ENCODE assay signal across 1 cellular context in the genomic region with DNA sequence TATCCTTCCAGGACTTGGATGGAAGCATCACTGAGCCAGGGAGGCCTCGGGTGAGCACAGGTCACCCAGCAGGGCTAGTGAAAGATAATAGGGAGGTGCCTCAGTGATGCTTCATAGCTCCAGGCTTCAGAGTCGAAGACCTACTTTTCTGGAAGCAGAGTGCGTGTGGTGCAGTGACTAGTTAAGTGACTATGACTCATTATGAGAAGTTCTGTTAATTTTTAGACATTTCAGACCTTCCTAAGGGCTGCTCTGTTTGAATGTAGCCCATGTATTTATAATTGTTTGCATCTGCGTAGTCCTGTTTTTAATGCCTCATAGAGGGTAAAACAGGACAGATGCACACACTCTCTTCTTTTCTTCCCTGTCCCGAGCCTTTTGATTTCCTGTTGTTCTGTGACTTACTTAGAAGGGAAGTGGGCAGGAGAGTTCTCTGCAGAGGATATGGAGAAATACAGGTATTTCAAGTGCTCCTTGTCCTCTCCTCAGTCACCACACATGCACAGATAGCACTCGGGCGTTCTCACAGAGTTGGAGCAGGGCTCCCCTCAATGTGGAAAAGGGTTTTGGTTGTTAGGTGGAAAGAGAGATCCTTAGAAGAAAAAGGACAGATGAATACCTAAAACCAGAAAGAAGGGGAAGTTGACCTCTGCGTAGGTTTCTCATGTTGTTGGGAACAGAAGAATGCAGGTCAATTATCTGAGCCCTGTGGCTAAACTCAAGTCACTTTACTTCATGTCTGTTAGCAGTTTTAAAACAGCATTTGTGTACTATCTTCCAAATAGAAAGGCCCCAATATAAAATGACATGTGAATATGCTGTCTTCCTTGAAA.
TF ChIP-seq lines count a peak whose summit lies in the region.

No MANE protein-coding gene starts in this region.

TF ChIP-seq in GM23338, 12 proteins besides CTCF, POLR2A, EP300 and RAD21:
- TF ChIP-seq, protein P1, sequence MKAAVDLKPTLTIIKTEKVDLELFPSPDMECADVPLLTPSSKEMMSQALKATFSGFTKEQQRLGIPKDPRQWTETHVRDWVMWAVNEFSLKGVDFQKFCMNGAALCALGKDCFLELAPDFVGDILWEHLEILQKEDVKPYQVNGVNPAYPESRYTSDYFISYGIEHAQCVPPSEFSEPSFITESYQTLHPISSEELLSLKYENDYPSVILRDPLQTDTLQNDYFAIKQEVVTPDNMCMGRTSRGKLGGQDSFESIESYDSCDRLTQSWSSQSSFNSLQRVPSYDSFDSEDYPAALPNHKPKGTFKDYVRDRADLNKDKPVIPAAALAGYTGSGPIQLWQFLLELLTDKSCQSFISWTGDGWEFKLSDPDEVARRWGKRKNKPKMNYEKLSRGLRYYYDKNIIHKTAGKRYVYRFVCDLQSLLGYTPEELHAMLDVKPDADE (IDR thresholded peaks at IDR 0.05), result no peak
- TF ChIP-seq POLR2AphosphoS5 (IDR thresholded peaks at IDR 0.05; ENCODE audit: low read depth) (no peak), STAT1 (IDR thresholded peaks at IDR 0.05; ENCODE audit: unreplicated experiment) (no peak), EZH2 (IDR thresholded peaks at IDR 0.05; ENCODE audit: low read depth, unreplicated experiment) (no peak), NANOG (IDR thresholded peaks at IDR 0.05; ENCODE audit: borderline replicate concordance) (no peak), CREB1 (CRISPR knock-in tag; IDR thresholded peaks at IDR 0.05; ENCODE audit: low read depth) (no peak), JUNB (IDR thresholded peaks at IDR 0.05; ENCODE audit: unreplicated experiment) (no peak), EZH2phosphoT487 (IDR thresholded peaks at IDR 0.05; ENCODE audit: unreplicated experiment) (no peak), ZNF331 (CRISPR knock-in tag; IDR thresholded peaks at IDR 0.05; ENCODE audit: low read depth) (no peak), ZNF114 (CRISPR knock-in tag; IDR thresholded peaks at IDR 0.05) (no peak)
- TF ChIP-seq, protein P2, sequence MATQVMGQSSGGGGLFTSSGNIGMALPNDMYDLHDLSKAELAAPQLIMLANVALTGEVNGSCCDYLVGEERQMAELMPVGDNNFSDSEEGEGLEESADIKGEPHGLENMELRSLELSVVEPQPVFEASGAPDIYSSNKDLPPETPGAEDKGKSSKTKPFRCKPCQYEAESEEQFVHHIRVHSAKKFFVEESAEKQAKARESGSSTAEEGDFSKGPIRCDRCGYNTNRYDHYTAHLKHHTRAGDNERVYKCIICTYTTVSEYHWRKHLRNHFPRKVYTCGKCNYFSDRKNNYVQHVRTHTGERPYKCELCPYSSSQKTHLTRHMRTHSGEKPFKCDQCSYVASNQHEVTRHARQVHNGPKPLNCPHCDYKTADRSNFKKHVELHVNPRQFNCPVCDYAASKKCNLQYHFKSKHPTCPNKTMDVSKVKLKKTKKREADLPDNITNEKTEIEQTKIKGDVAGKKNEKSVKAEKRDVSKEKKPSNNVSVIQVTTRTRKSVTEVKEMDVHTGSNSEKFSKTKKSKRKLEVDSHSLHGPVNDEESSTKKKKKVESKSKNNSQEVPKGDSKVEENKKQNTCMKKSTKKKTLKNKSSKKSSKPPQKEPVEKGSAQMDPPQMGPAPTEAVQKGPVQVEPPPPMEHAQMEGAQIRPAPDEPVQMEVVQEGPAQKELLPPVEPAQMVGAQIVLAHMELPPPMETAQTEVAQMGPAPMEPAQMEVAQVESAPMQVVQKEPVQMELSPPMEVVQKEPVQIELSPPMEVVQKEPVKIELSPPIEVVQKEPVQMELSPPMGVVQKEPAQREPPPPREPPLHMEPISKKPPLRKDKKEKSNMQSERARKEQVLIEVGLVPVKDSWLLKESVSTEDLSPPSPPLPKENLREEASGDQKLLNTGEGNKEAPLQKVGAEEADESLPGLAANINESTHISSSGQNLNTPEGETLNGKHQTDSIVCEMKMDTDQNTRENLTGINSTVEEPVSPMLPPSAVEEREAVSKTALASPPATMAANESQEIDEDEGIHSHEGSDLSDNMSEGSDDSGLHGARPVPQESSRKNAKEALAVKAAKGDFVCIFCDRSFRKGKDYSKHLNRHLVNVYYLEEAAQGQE (IDR thresholded peaks at IDR 0.05; ENCODE audit: unreplicated experiment), result no peak
- TF ChIP-seq, protein P3, sequence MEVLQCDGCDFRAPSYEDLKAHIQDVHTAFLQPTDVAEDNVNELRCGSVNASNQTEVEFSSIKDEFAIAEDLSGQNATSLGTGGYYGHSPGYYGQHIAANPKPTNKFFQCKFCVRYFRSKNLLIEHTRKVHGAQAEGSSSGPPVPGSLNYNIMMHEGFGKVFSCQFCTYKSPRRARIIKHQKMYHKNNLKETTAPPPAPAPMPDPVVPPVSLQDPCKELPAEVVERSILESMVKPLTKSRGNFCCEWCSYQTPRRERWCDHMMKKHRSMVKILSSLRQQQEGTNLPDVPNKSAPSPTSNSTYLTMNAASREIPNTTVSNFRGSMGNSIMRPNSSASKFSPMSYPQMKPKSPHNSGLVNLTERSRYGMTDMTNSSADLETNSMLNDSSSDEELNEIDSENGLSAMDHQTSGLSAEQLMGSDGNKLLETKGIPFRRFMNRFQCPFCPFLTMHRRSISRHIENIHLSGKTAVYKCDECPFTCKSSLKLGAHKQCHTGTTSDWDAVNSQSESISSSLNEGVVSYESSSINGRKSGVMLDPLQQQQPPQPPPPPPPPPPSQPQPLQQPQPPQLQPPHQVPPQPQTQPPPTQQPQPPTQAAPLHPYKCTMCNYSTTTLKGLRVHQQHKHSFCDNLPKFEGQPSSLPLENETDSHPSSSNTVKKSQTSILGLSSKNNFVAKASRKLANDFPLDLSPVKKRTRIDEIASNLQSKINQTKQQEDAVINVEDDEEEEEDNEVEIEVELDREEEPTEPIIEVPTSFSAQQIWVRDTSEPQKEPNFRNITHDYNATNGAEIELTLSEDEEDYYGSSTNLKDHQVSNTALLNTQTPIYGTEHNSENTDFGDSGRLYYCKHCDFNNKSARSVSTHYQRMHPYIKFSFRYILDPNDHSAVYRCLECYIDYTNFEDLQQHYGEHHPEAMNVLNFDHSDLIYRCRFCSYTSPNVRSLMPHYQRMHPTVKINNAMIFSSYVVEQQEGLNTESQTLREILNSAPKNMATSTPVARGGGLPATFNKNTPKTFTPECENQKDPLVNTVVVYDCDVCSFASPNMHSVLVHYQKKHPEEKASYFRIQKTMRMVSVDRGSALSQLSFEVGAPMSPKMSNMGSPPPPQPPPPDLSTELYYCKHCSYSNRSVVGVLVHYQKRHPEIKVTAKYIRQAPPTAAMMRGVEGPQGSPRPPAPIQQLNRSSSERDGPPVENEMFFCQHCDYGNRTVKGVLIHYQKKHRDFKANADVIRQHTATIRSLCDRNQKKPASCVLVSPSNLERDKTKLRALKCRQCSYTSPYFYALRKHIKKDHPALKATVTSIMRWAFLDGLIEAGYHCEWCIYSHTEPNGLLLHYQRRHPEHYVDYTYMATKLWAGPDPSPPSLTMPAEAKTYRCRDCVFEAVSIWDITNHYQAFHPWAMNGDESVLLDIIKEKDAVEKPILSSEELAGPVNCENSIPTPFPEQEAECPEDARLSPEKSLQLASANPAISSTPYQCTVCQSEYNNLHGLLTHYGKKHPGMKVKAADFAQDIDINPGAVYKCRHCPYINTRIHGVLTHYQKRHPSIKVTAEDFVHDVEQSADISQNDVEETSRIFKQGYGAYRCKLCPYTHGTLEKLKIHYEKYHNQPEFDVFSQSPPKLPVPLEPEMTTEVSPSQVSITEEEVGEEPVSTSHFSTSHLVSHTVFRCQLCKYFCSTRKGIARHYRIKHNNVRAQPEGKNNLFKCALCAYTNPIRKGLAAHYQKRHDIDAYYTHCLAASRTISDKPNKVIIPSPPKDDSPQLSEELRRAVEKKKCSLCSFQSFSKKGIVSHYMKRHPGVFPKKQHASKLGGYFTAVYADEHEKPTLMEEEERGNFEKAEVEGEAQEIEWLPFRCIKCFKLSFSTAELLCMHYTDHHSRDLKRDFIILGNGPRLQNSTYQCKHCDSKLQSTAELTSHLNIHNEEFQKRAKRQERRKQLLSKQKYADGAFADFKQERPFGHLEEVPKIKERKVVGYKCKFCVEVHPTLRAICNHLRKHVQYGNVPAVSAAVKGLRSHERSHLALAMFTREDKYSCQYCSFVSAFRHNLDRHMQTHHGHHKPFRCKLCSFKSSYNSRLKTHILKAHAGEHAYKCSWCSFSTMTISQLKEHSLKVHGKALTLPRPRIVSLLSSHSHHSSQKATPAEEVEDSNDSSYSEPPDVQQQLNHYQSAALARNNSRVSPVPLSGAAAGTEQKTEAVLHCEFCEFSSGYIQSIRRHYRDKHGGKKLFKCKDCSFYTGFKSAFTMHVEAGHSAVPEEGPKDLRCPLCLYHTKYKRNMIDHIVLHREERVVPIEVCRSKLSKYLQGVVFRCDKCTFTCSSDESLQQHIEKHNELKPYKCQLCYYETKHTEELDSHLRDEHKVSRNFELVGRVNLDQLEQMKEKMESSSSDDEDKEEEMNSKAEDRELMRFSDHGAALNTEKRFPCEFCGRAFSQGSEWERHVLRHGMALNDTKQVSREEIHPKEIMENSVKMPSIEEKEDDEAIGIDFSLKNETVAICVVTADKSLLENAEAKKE (CRISPR knock-in tag; IDR thresholded peaks at IDR 0.05), result no peak
